Comparison of ENCODE assay signal across 1 cellular context in genomic region chr7:127585044-127585953, GRCh38.
TF ChIP-seq lines count a peak whose summit lies in the region.

Gene GCC1, minus strand, starts transcription at chr7:127585596. Its CDS starts 414 bp downstream, at chr7:127585182.

TF ChIP-seq in HepG2, 621 proteins besides CTCF, POLR2A, EP300 and RAD21 (continued from another document and continues in another):
- TF ChIP-seq GPN1 (CRISPR knock-in tag; IDR thresholded peaks at IDR 0.05; ENCODE audit: borderline replicate concordance) (no peak), CHD4 (IDR thresholded peaks at IDR 0.05; ENCODE audit: borderline replicate concordance, low read length) (no peak), BCL3 (CRISPR knock-in tag; IDR thresholded peaks at IDR 0.05) (no peak), ZNF672 (CRISPR knock-in tag; IDR thresholded peaks at IDR 0.05) (no peak), SRF (IDR thresholded peaks at IDR 0.05; ENCODE audit: low read depth, low read length) (no peak), SCMH1 (CRISPR knock-in tag; IDR thresholded peaks at IDR 0.05; ENCODE audit: borderline replicate concordance) (no peak), ZNF3 (CRISPR knock-in tag; IDR thresholded peaks at IDR 0.05) (no peak), KDM5B (CRISPR knock-in tag; IDR thresholded peaks at IDR 0.05; ENCODE audit: borderline replicate concordance) (peak; percentile 94; the same call in 1 of the 2 replicates), MIXL1 (CRISPR knock-in tag; IDR thresholded peaks at IDR 0.05) (no peak), ZNF574 (CRISPR knock-in tag; IDR thresholded peaks at IDR 0.05) (peak; percentile 80), MAZ (IDR thresholded peaks at IDR 0.05; ENCODE audit: borderline replicate concordance, low read depth, low read length) (no peak), MAZ (CRISPR knock-in tag; IDR thresholded peaks at IDR 0.05; ENCODE audit: low read depth) (peak; percentile 58; the same call in 1 of the 2 replicates), MBD4 (IDR thresholded peaks at IDR 0.05; ENCODE audit: borderline replicate concordance, low read length) (no peak), CENPX (CRISPR knock-in tag; IDR thresholded peaks at IDR 0.05) (no peak), ZNF446 (CRISPR knock-in tag; IDR thresholded peaks at IDR 0.05) (0 out of 2 replicates have a peak, but pooled peaks have one; percentile 45), ZNF17 (CRISPR knock-in tag; IDR thresholded peaks at IDR 0.05) (no peak), MEIS2 (CRISPR knock-in tag; IDR thresholded peaks at IDR 0.05) (peak; percentile 19; the same call in 1 of the 2 replicates), ZNF577 (CRISPR knock-in tag; IDR thresholded peaks at IDR 0.05; ENCODE audit: borderline replicate concordance, low read depth) (no peak), ZNF230 (CRISPR knock-in tag; IDR thresholded peaks at IDR 0.05) (peak; percentile 48; the same call in 1 of the 2 replicates), MIER3 (CRISPR knock-in tag; IDR thresholded peaks at IDR 0.05; ENCODE audit: borderline replicate concordance) (no peak), ZNF33B (CRISPR knock-in tag; IDR thresholded peaks at IDR 0.05) (no peak), NPAS2 (CRISPR knock-in tag; IDR thresholded peaks at IDR 0.05; ENCODE audit: borderline replicate concordance) (no peak), ZNF503 (CRISPR knock-in tag; IDR thresholded peaks at IDR 0.05) (no peak), FOXM1 (CRISPR knock-in tag; IDR thresholded peaks at IDR 0.05) (no peak), MAF1 (CRISPR knock-in tag; IDR thresholded peaks at IDR 0.05; ENCODE audit: borderline replicate concordance) (no peak), SSRP1 (CRISPR knock-in tag; IDR thresholded peaks at IDR 0.05) (no peak), PHB2 (IDR thresholded peaks at IDR 0.05; ENCODE audit: partially characterized antibody) (no peak), DR1 (CRISPR knock-in tag; IDR thresholded peaks at IDR 0.05) (peak; percentile 61; the same call in 1 of the 2 replicates), SRY (CRISPR knock-in tag; IDR thresholded peaks at IDR 0.05) (peak; percentile 32; the same call in 1 of the 2 replicates), ARNT2 (CRISPR knock-in tag; IDR thresholded peaks at IDR 0.05; ENCODE audit: low read depth) (peak; percentile 76; the same call in 1 of the 2 replicates), ELF3 (CRISPR knock-in tag; IDR thresholded peaks at IDR 0.05) (peak; percentile 54), ZNF280D (CRISPR knock-in tag; IDR thresholded peaks at IDR 0.05) (0 out of 2 replicates have a peak, but pooled peaks have one; percentile 43), TAF1 (CRISPR knock-in tag; IDR thresholded peaks at IDR 0.05) (peak; percentile 84), ARNT (IDR thresholded peaks at IDR 0.05) (no peak), ZNF816 (CRISPR knock-in tag; IDR thresholded peaks at IDR 0.05; ENCODE audit: borderline replicate concordance) (peak; percentile 72), PCBP2 (optimal IDR thresholded peaks at IDR 0.05; ENCODE audit: low read depth, low read length, poor library complexity, severe bottlenecking) (no peak), CAMTA2 (CRISPR knock-in tag; IDR thresholded peaks at IDR 0.05; ENCODE audit: borderline replicate concordance) (peak; percentile 78; the same call in 1 of the 2 replicates), ZNF670 (CRISPR knock-in tag; IDR thresholded peaks at IDR 0.05; ENCODE audit: borderline replicate concordance) (0 out of 2 replicates have a peak, but pooled peaks have one; percentile 54), KDM3A (CRISPR knock-in tag; IDR thresholded peaks at IDR 0.05; ENCODE audit: low read depth) (peak; percentile 34; the same call in 1 of the 2 replicates), SAFB2 (CRISPR knock-in tag; IDR thresholded peaks at IDR 0.05; ENCODE audit: borderline replicate concordance, low read depth) (no peak), SOX5 (CRISPR knock-in tag; IDR thresholded peaks at IDR 0.05; ENCODE audit: borderline replicate concordance) (0 out of 2 replicates have a peak, but pooled peaks have one; percentile 9), PAF1 (CRISPR knock-in tag; IDR thresholded peaks at IDR 0.05) (no peak), MAFF (IDR thresholded peaks at IDR 0.05; ENCODE audit: low read depth, low read length) (no peak), ZNF251 (CRISPR knock-in tag; IDR thresholded peaks at IDR 0.05) (no peak), IRF2 (CRISPR knock-in tag; IDR thresholded peaks at IDR 0.05) (peak; percentile 32; the same call in 1 of the 2 replicates)
- TF ChIP-seq, protein P1, sequence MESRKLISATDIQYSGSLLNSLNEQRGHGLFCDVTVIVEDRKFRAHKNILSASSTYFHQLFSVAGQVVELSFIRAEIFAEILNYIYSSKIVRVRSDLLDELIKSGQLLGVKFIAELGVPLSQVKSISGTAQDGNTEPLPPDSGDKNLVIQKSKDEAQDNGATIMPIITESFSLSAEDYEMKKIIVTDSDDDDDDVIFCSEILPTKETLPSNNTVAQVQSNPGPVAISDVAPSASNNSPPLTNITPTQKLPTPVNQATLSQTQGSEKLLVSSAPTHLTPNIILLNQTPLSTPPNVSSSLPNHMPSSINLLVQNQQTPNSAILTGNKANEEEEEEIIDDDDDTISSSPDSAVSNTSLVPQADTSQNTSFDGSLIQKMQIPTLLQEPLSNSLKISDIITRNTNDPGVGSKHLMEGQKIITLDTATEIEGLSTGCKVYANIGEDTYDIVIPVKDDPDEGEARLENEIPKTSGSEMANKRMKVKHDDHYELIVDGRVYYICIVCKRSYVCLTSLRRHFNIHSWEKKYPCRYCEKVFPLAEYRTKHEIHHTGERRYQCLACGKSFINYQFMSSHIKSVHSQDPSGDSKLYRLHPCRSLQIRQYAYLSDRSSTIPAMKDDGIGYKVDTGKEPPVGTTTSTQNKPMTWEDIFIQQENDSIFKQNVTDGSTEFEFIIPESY (CRISPR knock-in tag; IDR thresholded peaks at IDR 0.05), result peak; percentile 38; the same call in 1 of the 2 replicates
- TF ChIP-seq, protein P2, sequence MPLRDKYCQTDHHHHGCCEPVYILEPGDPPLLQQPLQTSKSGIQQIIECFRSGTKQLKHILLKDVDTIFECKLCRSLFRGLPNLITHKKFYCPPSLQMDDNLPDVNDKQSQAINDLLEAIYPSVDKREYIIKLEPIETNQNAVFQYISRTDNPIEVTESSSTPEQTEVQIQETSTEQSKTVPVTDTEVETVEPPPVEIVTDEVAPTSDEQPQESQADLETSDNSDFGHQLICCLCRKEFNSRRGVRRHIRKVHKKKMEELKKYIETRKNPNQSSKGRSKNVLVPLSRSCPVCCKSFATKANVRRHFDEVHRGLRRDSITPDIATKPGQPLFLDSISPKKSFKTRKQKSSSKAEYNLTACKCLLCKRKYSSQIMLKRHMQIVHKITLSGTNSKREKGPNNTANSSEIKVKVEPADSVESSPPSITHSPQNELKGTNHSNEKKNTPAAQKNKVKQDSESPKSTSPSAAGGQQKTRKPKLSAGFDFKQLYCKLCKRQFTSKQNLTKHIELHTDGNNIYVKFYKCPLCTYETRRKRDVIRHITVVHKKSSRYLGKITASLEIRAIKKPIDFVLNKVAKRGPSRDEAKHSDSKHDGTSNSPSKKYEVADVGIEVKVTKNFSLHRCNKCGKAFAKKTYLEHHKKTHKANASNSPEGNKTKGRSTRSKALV (CRISPR knock-in tag; IDR thresholded peaks at IDR 0.05), result no peak
- TF ChIP-seq, protein P3, sequence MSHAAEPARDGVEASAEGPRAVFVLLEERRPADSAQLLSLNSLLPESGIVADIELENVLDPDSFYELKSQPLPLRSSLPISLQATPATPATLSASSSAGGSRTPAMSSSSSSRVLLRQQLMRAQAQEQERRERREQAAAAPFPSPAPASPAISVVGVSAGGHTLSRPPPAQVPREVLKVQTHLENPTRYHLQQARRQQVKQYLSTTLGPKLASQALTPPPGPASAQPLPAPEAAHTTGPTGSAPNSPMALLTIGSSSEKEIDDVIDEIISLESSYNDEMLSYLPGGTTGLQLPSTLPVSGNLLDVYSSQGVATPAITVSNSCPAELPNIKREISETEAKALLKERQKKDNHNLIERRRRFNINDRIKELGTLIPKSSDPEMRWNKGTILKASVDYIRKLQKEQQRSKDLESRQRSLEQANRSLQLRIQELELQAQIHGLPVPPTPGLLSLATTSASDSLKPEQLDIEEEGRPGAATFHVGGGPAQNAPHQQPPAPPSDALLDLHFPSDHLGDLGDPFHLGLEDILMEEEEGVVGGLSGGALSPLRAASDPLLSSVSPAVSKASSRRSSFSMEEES (CRISPR knock-in tag; IDR thresholded peaks at IDR 0.05), result peak; percentile 20; the same call in 1 of the 2 replicates
- TF ChIP-seq, protein P4, sequence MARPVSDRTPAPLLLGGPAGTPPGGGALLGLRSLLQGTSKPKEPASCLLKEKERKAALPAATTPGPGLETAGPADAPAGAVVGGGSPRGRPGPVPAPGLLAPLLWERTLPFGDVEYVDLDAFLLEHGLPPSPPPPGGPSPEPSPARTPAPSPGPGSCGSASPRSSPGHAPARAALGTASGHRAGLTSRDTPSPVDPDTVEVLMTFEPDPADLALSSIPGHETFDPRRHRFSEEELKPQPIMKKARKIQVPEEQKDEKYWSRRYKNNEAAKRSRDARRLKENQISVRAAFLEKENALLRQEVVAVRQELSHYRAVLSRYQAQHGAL (CRISPR knock-in tag; IDR thresholded peaks at IDR 0.05; ENCODE audit: not compliant biosample characterization), result no peak
- TF ChIP-seq, protein P5, sequence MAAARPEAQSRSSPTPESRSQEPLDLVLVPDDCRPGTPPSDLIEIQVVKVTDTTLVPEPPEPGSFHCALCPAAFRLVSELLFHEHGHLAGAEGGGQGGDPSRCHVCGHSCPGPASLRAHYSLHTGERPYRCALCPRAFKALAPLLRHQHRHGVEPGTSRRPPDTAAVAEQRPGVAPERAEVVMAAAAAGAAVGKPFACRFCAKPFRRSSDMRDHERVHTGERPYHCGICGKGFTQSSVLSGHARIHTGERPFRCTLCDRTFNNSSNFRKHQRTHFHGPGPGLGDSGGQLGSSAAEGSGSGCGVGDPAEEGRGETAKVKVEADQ (CRISPR knock-in tag; IDR thresholded peaks at IDR 0.05; ENCODE audit: borderline replicate concordance), result no peak
